ENCODE assay signal across 8 cellular contexts in the genomic region with DNA sequence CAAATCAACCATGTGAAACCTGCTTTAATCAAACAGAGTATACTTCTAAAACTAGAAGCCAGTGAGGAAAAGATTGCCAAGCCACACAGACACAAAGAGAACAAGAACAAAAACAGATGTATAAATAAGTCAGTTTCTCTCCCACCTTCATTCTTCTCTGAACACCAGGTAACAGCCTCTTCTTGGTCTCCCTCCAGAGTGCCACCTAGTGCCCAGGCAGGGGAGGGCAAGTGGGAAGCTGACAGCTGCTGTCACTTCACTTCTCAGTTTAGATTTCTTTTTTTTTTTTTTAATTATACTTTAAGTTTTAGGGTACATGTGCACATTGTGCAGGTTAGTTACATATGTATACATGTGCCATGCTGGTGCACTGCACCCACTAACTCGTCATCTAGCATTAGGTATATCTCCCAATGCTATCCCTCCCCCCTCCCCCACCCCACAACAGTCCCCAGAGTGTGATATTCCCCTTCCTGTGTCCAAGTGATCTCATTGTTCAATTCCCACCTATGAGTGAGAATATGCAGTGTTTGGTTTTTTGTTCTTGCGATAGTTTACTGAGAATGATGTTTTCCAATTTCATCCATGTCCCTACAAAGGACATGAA.
A peak's percentile ranks its signal among the peaks of the same experiment; 100 is the strongest.
DNase-seq lines count a peak whose midpoint lies in the region; ATAC-seq and TF ChIP-seq lines count a peak whose summit lies in the region.
"Not testable (repeated sequence)": the region's sequence is repeated elsewhere in the genome, so short reads cannot be mapped to it uniquely, and the experiment has no call there.

No MANE protein-coding gene starts in this region.

- not testable (repeated sequence) for H3K27me3 Mint-ChIP-seq in activated naive CD4-positive, alpha-beta T cell treated with anti-CD3 and anti-CD28 coated beads, Interleukin-2, amount 10 ng/mL, durations not matched to agents 7 days and 5 days

- H3K4me3 Mint-ChIP-seq in activated naive CD4-positive, alpha-beta T cell treated with anti-CD3 and anti-CD28 coated beads, Interleukin-2, amount 10 ng/mL, durations not matched to agents 7 days and 5 days: not testable (repeated sequence)

- TF ChIP-seq CTCF in AG09309 (IDR thresholded peaks at IDR 0.05; ENCODE audit: control insufficient read depth, insufficient read depth, low read depth, low read length, missing control alignments): peak; percentile 81
- TF ChIP-seq CTCF in cardiac muscle cell (IDR thresholded peaks at IDR 0.05; ENCODE audit: low read depth, low read length): peak; percentile 6

- not testable (repeated sequence) for H3K4me3 ChIP-seq in AG09309 (ENCODE audit: control insufficient read depth, low read depth, low read length); cardiac muscle cell

- H3K27me3 ChIP-seq in cardiac muscle cell: not testable (repeated sequence)

- ATAC-seq in GM18868 (IDR thresholded peaks at IDR 0.05; ENCODE audit: unreplicated experiment) (peak; percentile 83), HG03045 (IDR thresholded peaks at IDR 0.05; ENCODE audit: unreplicated experiment) (peak; percentile 73)

- DNase-seq in AG09309 (ENCODE audit: low read depth): not testable (repeated sequence)
- peak; percentile 26 for DNase-seq in NCI-H2107 treated with DMSO at 0.1 percent for 48 hours (lab: John Stamatoyannopoulos, UW; ENCODE audit: unreplicated experiment)
- peak in 4 of 5 experiments; percentile 9 to 49 (median 24) for DNase-seq in T-helper 2 cell
- peak; percentile 73 for DNase-seq in activated naive CD4-positive, alpha-beta T cell treated with anti-CD3 and anti-CD28 coated beads, Interleukin-2, amount 10 ng/mL, durations not matched to agents 7 days and 5 days
- peak in 1 of 2 donors; percentile 40 for DNase-seq in cardiac muscle cell (ENCODE audit: low read depth in 1 of 2, low spot score in 1 of 2)
- DNase-seq in stimulated activated CD4-positive, alpha-beta T cell treated with anti-CD3 and anti-CD28 coated beads, Interleukin-12 subunit alpha, Interleukin-12 subunit beta, amount 100 ng/mL, for 24 hours (ENCODE audit: low read depth in 2 of 2): peak; percentile 23 to 61

- CTCF ChIA-PET in activated naive CD4-positive, alpha-beta T cell treated with anti-CD3 and anti-CD28 coated beads, Interleukin-2, amount 10 ng/mL, durations not matched to agents 7 days and 5 days (lab: Charles Lee): interaction anchor here (0.8 to 1.9 kb wide), 5 partner anchors 368 to 503 kb away, joined by 3 to 11 read pairs (median 4); no protein-coding TSS in a partner anchor

- not testable (repeated sequence) for H3K9me3 ChIP-seq in cardiac muscle cell (ENCODE audit: low read depth)

- H3K36me3 Mint-ChIP-seq in activated naive CD4-positive, alpha-beta T cell treated with anti-CD3 and anti-CD28 coated beads, Interleukin-2, amount 10 ng/mL, durations not matched to agents 7 days and 5 days: not testable (repeated sequence)

- not testable (repeated sequence) for H3K27ac ChIP-seq in cardiac muscle cell

- not testable (repeated sequence) for H3K36me3 ChIP-seq in cardiac muscle cell

- H3K4me1 ChIP-seq in cardiac muscle cell (ENCODE audit: low read depth): not testable (repeated sequence)

- H3K4me1 Mint-ChIP-seq in activated naive CD4-positive, alpha-beta T cell treated with anti-CD3 and anti-CD28 coated beads, Interleukin-2, amount 10 ng/mL, durations not matched to agents 7 days and 5 days: not testable (repeated sequence)

- H3K9me3 Mint-ChIP-seq in activated naive CD4-positive, alpha-beta T cell treated with anti-CD3 and anti-CD28 coated beads, Interleukin-2, amount 10 ng/mL, durations not matched to agents 7 days and 5 days: not testable (repeated sequence)

- H3K27ac Mint-ChIP-seq in activated naive CD4-positive, alpha-beta T cell treated with anti-CD3 and anti-CD28 coated beads, Interleukin-2, amount 10 ng/mL, durations not matched to agents 7 days and 5 days: not testable (repeated sequence)
